ENCODE assay signal across 15 cellular contexts in the genomic region with DNA sequence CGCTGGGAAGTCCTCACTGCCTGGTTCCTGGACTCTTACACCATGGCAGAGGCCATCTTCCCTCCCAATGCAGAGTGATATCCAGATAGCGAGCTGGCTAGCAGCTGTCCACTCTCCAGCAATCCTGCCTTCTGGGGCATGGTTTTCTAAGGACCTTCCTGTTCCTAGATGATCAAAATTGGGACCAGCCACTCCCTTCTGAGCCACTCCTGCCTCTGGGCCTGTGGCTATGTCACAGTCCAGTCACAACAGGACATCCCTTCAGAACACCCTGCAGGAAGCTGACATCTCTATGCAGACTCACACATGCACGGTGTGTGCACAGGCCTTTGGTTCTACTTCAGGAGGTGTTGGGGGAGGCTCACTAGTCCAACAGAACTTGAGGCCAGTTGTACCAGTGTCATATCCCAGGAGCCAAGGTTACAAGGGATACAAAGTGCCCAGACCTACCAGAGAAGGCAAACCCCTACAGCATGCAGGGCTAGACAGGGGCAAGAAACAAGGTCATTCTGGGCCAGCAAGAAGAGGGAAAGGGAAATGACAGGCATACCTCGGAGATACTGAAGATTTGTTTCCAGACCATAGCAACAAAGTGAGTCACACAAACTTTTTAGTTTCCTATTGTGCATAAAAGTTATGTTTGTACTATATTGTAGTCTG. TPM values are rescaled to one million over a fixed set of nuclear protein-coding genes. Genes with fewer than 3 reads are reported as not detected.
DNase-seq lines count a peak whose midpoint lies in the region; ATAC-seq and TF ChIP-seq lines count a peak whose summit lies in the region.
"Had no signal": no experiment of that assay in that cellular context is flagged by ENCODE, and none has a peak within 500 bp of the region (broad histone marks: within the 10 kb centered on the region; RNA-seq: fewer than 3 reads in every experiment).

No MANE protein-coding gene starts in this region.

- DNase-seq in GM04503 (ENCODE audit: low read depth) (peak; percentile 42), UCSD-AML1 (lab: John Stamatoyannopoulos, UW; ENCODE audit: unreplicated experiment) (peak; percentile 43), fibroblast of gingiva (ENCODE audit: low read depth) (peak; percentile 29), osteoblast (ENCODE audit: insufficient read length, low spot score, missing footprints) (no peak), MM.1S (no peak), iPS-NIHi11 (ENCODE audit: low spot score) (no peak), GM13977 (ENCODE audit: low spot score) (no peak)
- DNase-seq: activated CD4-positive, alpha-beta T cell treated with anti-CD3 and anti-CD28 coated beads, Interleukin-2, amount 50 U/mL, for 1 hour; activated naive CD4-positive, alpha-beta T cell treated with anti-CD3 and anti-CD28 coated beads for 36 hours; CD8-positive, alpha-beta memory T cell; immature natural killer cell; NCI-H1105; NCI-H446 had no signal

- no peak overlapping the region for H3K9ac ChIP-seq in MM.1S (ENCODE audit: low read length)

- H2AFZ ChIP-seq in osteoblast (ENCODE audit: low read length): peak overlapping the region; percentile 35
- no peak overlapping the region for H2AFZ ChIP-seq in MM.1S (ENCODE audit: low read length)

- H3K79me2 ChIP-seq in osteoblast (ENCODE audit: insufficient read depth, low read length) (no peaks in the 10 kb centered on the region), MM.1S (ENCODE audit: low read length) (no peaks in the 10 kb centered on the region)

- H3K4me1 ChIP-seq in osteoblast (ENCODE audit: insufficient read depth, low read length) (peaks cover 17% of the 10 kb centered on the region), MM.1S (ENCODE audit: low read length) (no peaks in the 10 kb centered on the region)

- H3K4me2 ChIP-seq in osteoblast (ENCODE audit: insufficient read depth, low read length) (peak overlapping the region; percentile 39), MM.1S (ENCODE audit: low read depth, low read length) (no peak overlapping the region)

- TF ChIP-seq CTCF in osteoblast (IDR thresholded peaks at IDR 0.05; ENCODE audit: extremely low read depth, low read depth, low read length) (no peak), MM.1S (IDR thresholded peaks at IDR 0.05; ENCODE audit: low read length) (no peak), GM13977 (IDR thresholded peaks at IDR 0.05; ENCODE audit: extremely low read depth, insufficient read depth, missing control alignments) (no peak)

- peaks cover 11% of the 10 kb centered on the region for H3F3A ChIP-seq in MM.1S (ENCODE audit: insufficient read depth, low read length)

- in situ Hi-C loops in GM13977 (cut with MboI; ENCODE audit: low pct_unique_long_range_greater_than_20kb, low sequenced_read_pairs, unreplicated experiment): no loop called here

- H3K4me3 ChIP-seq in osteoblast (ENCODE audit: insufficient read depth, low read length) (peak overlapping the region; percentile 25), MM.1S (ENCODE audit: low read length) (no peak overlapping the region)

- H4K20me1 ChIP-seq in osteoblast (ENCODE audit: insufficient read depth, low read length) (peaks cover 16% of the 10 kb centered on the region), MM.1S (ENCODE audit: insufficient read depth, low read length) (no peaks in the 10 kb centered on the region)

- no peaks in the 10 kb centered on the region for H3K9me2 ChIP-seq in MM.1S (replicated peaks; ENCODE audit: insufficient read depth, low read length)

- H3K36me3 ChIP-seq in osteoblast (ENCODE audit: insufficient read depth, low read length) (peaks cover 7% of the 10 kb centered on the region), MM.1S (replicated peaks; ENCODE audit: insufficient read depth, low read length) (no peaks in the 10 kb centered on the region; the same call in 1 of the 2 replicates)

- H3K9me3 ChIP-seq in osteoblast (ENCODE audit: low read depth, low read length) (no peaks in the 10 kb centered on the region), MM.1S (replicated peaks; ENCODE audit: insufficient read depth, low read length) (no peaks in the 10 kb centered on the region)

- no peak for ATAC-seq in GM19035 (IDR thresholded peaks at IDR 0.05; ENCODE audit: unreplicated experiment)
- ATAC-seq: Panc1 had no signal

- H3K27me3 ChIP-seq in osteoblast (ENCODE audit: insufficient read depth, low read length) (peaks cover 2% of the 10 kb centered on the region), MM.1S (replicated peaks; ENCODE audit: insufficient read depth, low read length) (no peaks in the 10 kb centered on the region)

- H3K27ac ChIP-seq in osteoblast (ENCODE audit: low read depth, low read length) (peak overlapping the region; percentile 52), MM.1S (ENCODE audit: low read length) (no peak overlapping the region)

RNA-seq across cellular contexts. Expression of gene MCCD1, which starts 2.7 kb away (rescaled TPM):
- not detected in 2 replicates for total RNA-seq in osteoblast
- total RNA-seq: activated naive CD4-positive, alpha-beta T cell treated with anti-CD3 and anti-CD28 coated beads for 36 hours; CD8-positive, alpha-beta memory T cell had no signal

RNA-seq across cellular contexts. Expression of gene DDX39B, which starts 15.7 kb away (rescaled TPM):
- total RNA-seq in osteoblast: 240 and 262 TPM in 2 replicates

RNA-seq across cellular contexts. Expression of gene ATP6V1G2, which starts 20.3 kb away (rescaled TPM):
- 2.2 and 2.9 TPM in 2 replicates for total RNA-seq in osteoblast

RNA-seq across cellular contexts. Expression of gene NFKBIL1, which starts 21.3 kb away (rescaled TPM):
- 43.6 and 56.8 TPM in 2 replicates for total RNA-seq in osteoblast

RNA-seq across cellular contexts. Expression of gene MICB, which starts 28.1 kb away (rescaled TPM):
- total RNA-seq in osteoblast: 12.7 and 14.1 TPM in 2 replicates

Comparison
In these comparisons a context has a peak if more than half of its experiments do, and no peak if none do; other contexts are left out.
1. DNase-seq: peak in GM04503 (single experiment), UCSD-AML1 (single experiment) and fibroblast of gingiva (single experiment); none in osteoblast (single experiment), MM.1S (single experiment), iPS-NIHi11 (single experiment) and GM13977 (single experiment).